ENCODE assay signal across 7 cellular contexts in the genomic region with DNA sequence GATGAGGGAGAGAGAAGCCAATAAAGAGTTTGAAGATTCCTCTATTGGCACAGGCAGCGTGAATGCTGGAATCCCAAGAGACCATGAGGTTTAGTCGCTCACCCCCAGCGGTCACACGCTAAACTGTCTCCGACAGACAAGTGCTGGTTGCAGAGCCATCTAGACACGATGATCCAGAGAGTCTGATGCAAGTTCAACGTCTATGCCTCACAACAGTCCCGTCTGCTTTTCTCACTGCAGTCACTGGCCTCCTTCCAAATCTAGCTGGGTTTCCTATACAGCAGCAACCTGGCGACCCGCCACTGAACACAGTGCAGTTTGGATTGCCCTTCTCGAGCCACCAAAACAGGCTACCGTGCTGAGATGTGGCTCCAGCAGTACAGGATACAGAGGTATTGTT.
A peak's percentile ranks its signal among the peaks of the same experiment; 100 is the strongest.
DNase-seq lines count a peak whose midpoint lies in the region; ATAC-seq lines count a peak whose summit lies in the region.

No MANE protein-coding gene starts in this region.

- ATAC-seq in GM18909 (IDR thresholded peaks at IDR 0.05; ENCODE audit: poor library complexity, unreplicated experiment) (peak; percentile 76), HG02885 (IDR thresholded peaks at IDR 0.05; ENCODE audit: poor library complexity, unreplicated experiment) (peak; percentile 52), naive B cell (ENCODE audit: low read depth in 2 of 2) (peak; percentile 41 to 61)

- H3K4me3 Mint-ChIP-seq in naive B cell: peak overlapping the region in 1 of 8 donors; percentile 17

- H3K27me3 ChIP-seq in SJCRH30: no peaks in the 10 kb centered on the region

- H3K27ac ChIP-seq in SJCRH30: no peak overlapping the region

- H3K36me3 ChIP-seq in SJCRH30: no peaks in the 10 kb centered on the region

- H3K4me1 Mint-ChIP-seq in naive B cell: peaks cover 15 to 21% (median 21%) of the 10 kb centered on the region in 3 donors

- no peaks in the 10 kb centered on the region for H3K4me1 ChIP-seq in SJCRH30

- no peak overlapping the region for H3K27ac Mint-ChIP-seq in naive B cell

- peaks cover 0 to 7% (median 4%) of the 10 kb centered on the region in 3 donors for H3K27me3 Mint-ChIP-seq in naive B cell

- H3K4me3 ChIP-seq in SJCRH30: no peak overlapping the region

- H3K36me3 Mint-ChIP-seq in naive B cell: no peaks in the 10 kb centered on the region

- H3K9me3 ChIP-seq in SJCRH30 (replicated peaks): no peaks in the 10 kb centered on the region

- no peaks in the 10 kb centered on the region for H3K9me3 Mint-ChIP-seq in naive B cell

- DNase-seq in SJCRH30 (peak; percentile 13 to 32), naive B cell (peak; percentile 9), activated T-cell treated with anti-CD3 and anti-CD28 coated beads for 4 hours (no peak), DMS114 treated with DMSO at 0.1 percent for 48 hours (lab: John Stamatoyannopoulos, UW; ENCODE audit: unreplicated experiment) (no peak), iPS-NIHi7 (ENCODE audit: extremely low spot score) (no peak)

Comparison
In these comparisons a context has a peak if more than half of its experiments do, and no peak if none do; other contexts are left out.
1. DNase-seq: peak in SJCRH30 (2 of 2) and naive B cell (single experiment); none in activated T-cell treated with anti-CD3 and anti-CD28 coated beads for 4 hours (single experiment), DMS114 treated with DMSO at 0.1 percent for 48 hours (single experiment) and iPS-NIHi7 (single experiment).
2. Peak in every context shown above with its lines, with median percentiles within 50 percentile points of each other: ATAC-seq.